1 cellular context compared by ENCODE assay signal in the genomic region with DNA sequence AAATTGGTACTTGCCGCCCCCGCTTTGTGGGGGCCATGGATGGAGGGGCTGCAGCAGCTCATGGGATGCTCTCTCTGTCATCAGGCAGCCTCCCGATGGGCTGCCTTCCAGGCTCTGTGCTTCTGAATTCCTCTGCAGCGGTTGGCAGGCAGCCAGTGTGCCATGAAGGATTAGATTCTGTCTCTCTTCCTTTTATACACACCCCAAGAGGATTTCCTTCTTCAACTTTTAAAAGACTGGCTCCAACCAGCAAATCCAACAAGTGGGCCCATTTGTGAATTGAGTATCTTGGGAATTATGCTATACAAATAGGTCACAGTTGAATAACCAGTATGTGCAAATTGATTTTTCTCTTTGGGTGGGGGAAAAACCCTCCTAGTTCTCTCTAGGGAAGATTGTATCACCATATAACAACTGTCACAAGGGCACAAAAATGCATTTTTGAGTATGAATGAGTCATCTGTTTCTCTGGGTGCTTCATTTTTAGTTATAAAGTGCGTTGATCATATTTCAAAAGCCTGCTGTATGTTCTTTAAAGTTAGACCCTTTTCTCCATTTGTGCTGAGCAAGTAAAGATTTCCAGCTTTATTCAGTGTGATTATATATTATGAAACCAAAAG.
TF ChIP-seq lines count a peak whose summit lies in the region.

No MANE protein-coding gene starts in this region.

TF ChIP-seq in HepG2, 621 proteins besides CTCF, POLR2A, EP300 and RAD21 (continued from another document):
- TF ChIP-seq ZNF609 (CRISPR knock-in tag; IDR thresholded peaks at IDR 0.05; ENCODE audit: borderline replicate concordance) (no peak), ZNF10 (CRISPR knock-in tag; IDR thresholded peaks at IDR 0.05; ENCODE audit: borderline replicate concordance, low read depth) (no peak), FOXA3 (CRISPR knock-in tag; IDR thresholded peaks at IDR 0.05) (no peak), TAF1 (CRISPR knock-in tag; IDR thresholded peaks at IDR 0.05) (no peak), KLF12 (CRISPR knock-in tag; IDR thresholded peaks at IDR 0.05; ENCODE audit: borderline replicate concordance) (no peak), IRF1 (CRISPR knock-in tag; IDR thresholded peaks at IDR 0.05; ENCODE audit: low read depth) (no peak), TARDBP (CRISPR knock-in tag; IDR thresholded peaks at IDR 0.05) (no peak), HMG20A (CRISPR knock-in tag; IDR thresholded peaks at IDR 0.05; ENCODE audit: borderline replicate concordance) (no peak), NFYB (CRISPR knock-in tag; IDR thresholded peaks at IDR 0.05) (no peak), ZNF878 (CRISPR knock-in tag; IDR thresholded peaks at IDR 0.05) (no peak), GATAD1 (CRISPR knock-in tag; IDR thresholded peaks at IDR 0.05) (no peak), KMT2A (CRISPR knock-in tag; IDR thresholded peaks at IDR 0.05) (no peak)
- TF ChIP-seq, protein P1, sequence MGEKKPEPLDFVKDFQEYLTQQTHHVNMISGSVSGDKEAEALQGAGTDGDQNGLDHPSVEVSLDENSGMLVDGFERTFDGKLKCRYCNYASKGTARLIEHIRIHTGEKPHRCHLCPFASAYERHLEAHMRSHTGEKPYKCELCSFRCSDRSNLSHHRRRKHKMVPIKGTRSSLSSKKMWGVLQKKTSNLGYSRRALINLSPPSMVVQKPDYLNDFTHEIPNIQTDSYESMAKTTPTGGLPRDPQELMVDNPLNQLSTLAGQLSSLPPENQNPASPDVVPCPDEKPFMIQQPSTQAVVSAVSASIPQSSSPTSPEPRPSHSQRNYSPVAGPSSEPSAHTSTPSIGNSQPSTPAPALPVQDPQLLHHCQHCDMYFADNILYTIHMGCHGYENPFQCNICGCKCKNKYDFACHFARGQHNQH (CRISPR knock-in tag; IDR thresholded peaks at IDR 0.05): no peak
- TF ChIP-seq, protein P2, sequence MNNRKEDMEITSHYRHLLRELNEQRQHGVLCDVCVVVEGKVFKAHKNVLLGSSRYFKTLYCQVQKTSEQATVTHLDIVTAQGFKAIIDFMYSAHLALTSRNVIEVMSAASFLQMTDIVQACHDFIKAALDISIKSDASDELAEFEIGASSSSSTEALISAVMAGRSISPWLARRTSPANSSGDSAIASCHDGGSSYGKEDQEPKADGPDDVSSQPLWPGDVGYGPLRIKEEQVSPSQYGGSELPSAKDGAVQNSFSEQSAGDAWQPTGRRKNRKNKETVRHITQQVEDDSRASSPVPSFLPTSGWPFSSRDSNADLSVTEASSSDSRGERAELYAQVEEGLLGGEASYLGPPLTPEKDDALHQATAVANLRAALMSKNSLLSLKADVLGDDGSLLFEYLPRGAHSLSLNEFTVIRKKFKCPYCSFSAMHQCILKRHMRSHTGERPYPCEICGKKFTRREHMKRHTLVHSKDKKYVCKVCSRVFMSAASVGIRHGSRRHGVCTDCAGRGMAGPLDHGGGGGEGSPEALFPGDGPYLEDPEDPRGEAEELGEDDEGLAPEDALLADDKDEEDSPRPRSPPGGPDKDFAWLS (CRISPR knock-in tag; IDR thresholded peaks at IDR 0.05; ENCODE audit: borderline replicate concordance): no peak
